8 cellular contexts compared by ENCODE assay signal in the genomic region with DNA sequence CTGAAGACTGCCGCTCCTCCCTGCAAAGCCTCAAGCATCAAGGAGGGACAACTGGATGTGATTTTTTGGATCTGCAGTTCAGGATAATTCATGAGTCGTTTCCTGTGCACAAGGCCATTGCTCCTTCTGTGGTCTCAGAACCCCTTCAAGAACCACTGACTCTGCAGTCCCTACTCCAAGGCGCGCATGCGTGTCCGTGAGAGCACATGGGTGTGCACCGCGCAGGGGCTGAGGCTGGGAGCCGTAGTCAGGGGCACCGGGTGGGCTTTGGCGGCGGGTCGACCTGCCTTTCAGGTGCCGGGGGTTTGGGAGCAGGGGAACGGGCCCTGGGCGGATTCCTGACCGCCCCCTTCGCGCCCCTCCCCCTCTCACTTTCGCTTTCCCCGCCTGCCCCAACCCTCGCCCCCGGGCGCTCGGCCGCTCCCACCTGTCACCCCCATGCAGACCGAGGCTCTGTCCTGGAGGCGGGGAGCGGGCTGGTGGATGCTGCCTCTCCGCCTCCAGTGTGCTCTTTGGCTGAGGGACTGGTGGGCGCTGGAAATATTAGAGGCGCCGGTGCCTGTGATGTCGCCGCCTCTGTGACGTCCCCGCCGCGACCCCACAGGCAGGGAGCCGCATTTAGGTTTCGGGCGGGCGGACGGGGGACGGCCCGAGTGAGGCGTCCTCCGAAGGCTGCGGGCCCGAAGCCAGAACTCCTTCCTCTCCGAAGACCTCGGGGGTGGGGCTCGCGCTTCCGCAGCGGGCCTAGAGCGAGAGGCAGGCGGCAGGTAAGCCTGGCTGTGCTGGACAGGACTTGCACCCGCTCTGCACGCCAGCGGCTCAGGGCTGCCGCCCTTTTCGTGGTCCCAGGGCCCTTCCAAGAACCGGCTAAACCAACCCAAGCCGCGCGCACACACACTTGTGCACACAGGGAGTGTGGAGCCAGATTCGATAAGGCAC. TPM values are rescaled to one million over a fixed set of nuclear protein-coding genes. Genes with fewer than 3 reads are reported as not detected.
A peak's percentile ranks its signal among the peaks of the same experiment; 100 is the strongest.
DNase-seq lines count a peak whose midpoint lies in the region; ATAC-seq and TF ChIP-seq lines count a peak whose summit lies in the region.

A gene with protein sequence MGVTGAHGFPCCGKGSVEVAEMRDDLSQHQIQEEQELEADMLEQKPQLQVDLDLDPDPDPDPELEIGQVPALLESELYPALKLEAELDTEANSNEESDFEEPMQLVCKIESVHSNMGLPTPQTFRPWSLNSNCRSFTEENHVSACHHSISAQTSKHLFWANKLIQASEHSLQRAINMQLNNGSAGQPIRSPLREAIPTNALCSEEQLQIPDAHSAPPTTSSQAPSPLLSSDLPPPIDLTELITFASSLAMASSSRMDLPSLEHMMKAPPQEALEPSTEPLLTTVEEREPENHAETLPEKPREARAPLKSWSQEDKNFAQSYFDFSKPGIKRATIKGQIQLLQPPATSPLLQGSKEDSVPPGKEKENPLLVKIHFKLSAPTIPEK (minus strand): TSS at position 518 of the 939 bp plus-strand sequence. CDS start 78 bp downstream, at position 440.

- H2BK120ac ChIP-seq in neuronal stem cell (ENCODE audit: low read depth, low read length), result peak within 1 kb of the TSS; percentile 73

- peak within 1 kb of the TSS; percentile 29 for H3K27ac ChIP-seq in CD8-positive, alpha-beta T cell (ENCODE audit: low read depth, low read length)
- no peak within 1 kb of the TSS for H3K27ac ChIP-seq in HUES6 (ENCODE audit: low read depth, low read length)
- no peak within 1 kb of the TSS for H3K27ac ChIP-seq in neuronal stem cell (replicated peaks; ENCODE audit: low read length)
- peak within 1 kb of the TSS; percentile 35 for H3K27ac ChIP-seq in substantia nigra (ENCODE audit: low read depth, low read length, poor library complexity, severe bottlenecking)

- H3K4me2 ChIP-seq in neuronal stem cell (ENCODE audit: insufficient read depth, low read length, poor library complexity, severe bottlenecking), result peak within 1 kb of the TSS; percentile 88

- H4K91ac ChIP-seq in neuronal stem cell (ENCODE audit: low read depth, low read length, poor library complexity), result no peak within 1 kb of the TSS

- peak within 1 kb of the TSS; percentile 71 for H3K4me3 ChIP-seq in CD8-positive, alpha-beta T cell (ENCODE audit: low read depth, low read length)
- H3K4me3 ChIP-seq in HUES6 (ENCODE audit: low read depth, low read length) (peak within 1 kb of the TSS; percentile 64), fibroblast of pulmonary artery (replicated peaks; ENCODE audit: low read depth, low read length) (peak within 1 kb of the TSS; percentile 51), neuronal stem cell (ENCODE audit: low read length in 2 of 2) (peak within 1 kb of the TSS in 1 of 2 donors; percentile 77)

- no peak within 1 kb of the TSS for H2AFZ ChIP-seq in neuronal stem cell (ENCODE audit: low read length)

- peak within 1 kb of the TSS; percentile 85 for H3K23ac ChIP-seq in neuronal stem cell (ENCODE audit: low read depth, low read length, poor library complexity)

- peak; percentile 86 for ATAC-seq in CD8-positive, alpha-beta T cell
- ATAC-seq in activated T-cell treated with anti-CD3 and anti-CD28 coated beads, Interleukin-2, amount 50 U/mL, for 72 hours (replicated peaks in 1 of 2), result peak; percentile 60 to 75

- no peak within 1 kb of the TSS for H2BK15ac ChIP-seq in neuronal stem cell (ENCODE audit: low read length)

- H3K4me1 ChIP-seq in CD8-positive, alpha-beta T cell (ENCODE audit: insufficient read depth, low read length), result peaks cover 32% of the 10 kb centered on the region
- H3K4me1 ChIP-seq in HUES6 (ENCODE audit: control insufficient read depth, insufficient read depth, low read length) (peaks cover 22% of the 10 kb centered on the region), neuronal stem cell (ENCODE audit: control insufficient read depth in 2 of 2, insufficient read depth in 1 of 2, low read depth in 1 of 2, low read length in 2 of 2) (peaks cover 0 to 13% of the 10 kb centered on the region in 2 donors)

- POLR2A ChIA-PET in CD8-positive, alpha-beta T cell (lab: Charles Lee), result interaction anchor here (0.9 to 3.7 kb wide), 4 partner anchors 11 to 41 kb away, joined by 3 to 21 read pairs (median 4); no protein-coding TSS in a partner anchor

- H3K9ac ChIP-seq in HUES6 (ENCODE audit: low read length) (peak within 1 kb of the TSS; percentile 45), neuronal stem cell (ENCODE audit: low read depth, low read length, poor library complexity) (peak within 1 kb of the TSS; percentile 85)

- H4K8ac ChIP-seq in neuronal stem cell (ENCODE audit: low read depth, low read length), result peak within 1 kb of the TSS; percentile 97

- H3K36me3 ChIP-seq in CD8-positive, alpha-beta T cell (ENCODE audit: insufficient read depth, low read length), result peaks cover 26% of the 10 kb centered on the region
- H3K36me3 ChIP-seq in HUES6 (ENCODE audit: control insufficient read depth, insufficient read depth, low read length) (peaks cover 33% of the 10 kb centered on the region), neuronal stem cell (replicated peaks in 1 of 2; ENCODE audit: control insufficient read depth in 2 of 2, insufficient read depth in 2 of 2, low read length in 2 of 2) (peaks cover 25 to 45% of the 10 kb centered on the region in 2 donors)

- peak within 1 kb of the TSS; percentile 87 for H3K27ac Mint-ChIP-seq in CD8-positive, alpha-beta T cell
- H3K27ac Mint-ChIP-seq in activated T-cell treated with anti-CD3 and anti-CD28 coated beads, Interleukin-2, amount 50 U/mL, for 72 hours, result peak within 1 kb of the TSS; percentile 10

- H2BK12ac ChIP-seq in neuronal stem cell (ENCODE audit: low read length), result no peak within 1 kb of the TSS

- peaks cover 4% of the 10 kb centered on the region for H3K79me1 ChIP-seq in neuronal stem cell (ENCODE audit: low read depth, low read length)

- no peak within 1 kb of the TSS for H2BK5ac ChIP-seq in neuronal stem cell (ENCODE audit: low read length)

- peaks cover 29% of the 10 kb centered on the region for H3K4me1 Mint-ChIP-seq in CD8-positive, alpha-beta T cell (ENCODE audit: low read depth)
- H3K4me1 Mint-ChIP-seq in activated T-cell treated with anti-CD3 and anti-CD28 coated beads, Interleukin-2, amount 50 U/mL, for 72 hours (ENCODE audit: low read depth), result peaks cover 33% of the 10 kb centered on the region

- no peaks in the 10 kb centered on the region for H3K27me3 Mint-ChIP-seq in CD8-positive, alpha-beta T cell (ENCODE audit: low read depth)
- H3K27me3 Mint-ChIP-seq in activated T-cell treated with anti-CD3 and anti-CD28 coated beads, Interleukin-2, amount 50 U/mL, for 72 hours (ENCODE audit: low read depth), result no peaks in the 10 kb centered on the region

- no peaks in the 10 kb centered on the region for H3K27me3 ChIP-seq in CD8-positive, alpha-beta T cell (ENCODE audit: insufficient read depth, low read length)
- H3K27me3 ChIP-seq in HUES6 (ENCODE audit: control insufficient read depth, insufficient read depth, low read length) (peaks cover 6% of the 10 kb centered on the region; the same call in 1 of the 2 replicates), neuronal stem cell (ENCODE audit: control insufficient read depth in 3 of 3, insufficient read depth in 3 of 3, low read depth in 1 of 3, low read length in 3 of 3) (peaks cover 0 to 2% (median 0%) of the 10 kb centered on the region in 3 experiments)

- no peak within 1 kb of the TSS for H3K4ac ChIP-seq in neuronal stem cell (ENCODE audit: low read length)

- H3K36me3 Mint-ChIP-seq in CD8-positive, alpha-beta T cell, result peaks cover 33% of the 10 kb centered on the region
- H3K36me3 Mint-ChIP-seq in activated T-cell treated with anti-CD3 and anti-CD28 coated beads, Interleukin-2, amount 50 U/mL, for 72 hours (ENCODE audit: insufficient read depth in 2 of 2), result peaks cover 0 to 5% of the 10 kb centered on the region in 2 donors

- H3K9me3 ChIP-seq in CD8-positive, alpha-beta T cell (ENCODE audit: low read length), result no peaks in the 10 kb centered on the region
- H3K9me3 ChIP-seq in HUES6 (ENCODE audit: control insufficient read depth, insufficient read depth, low read depth, low read length), result no peaks in the 10 kb centered on the region
- no peaks in the 10 kb centered on the region for H3K9me3 ChIP-seq in neuronal stem cell (replicated peaks in 1 of 2; ENCODE audit: control insufficient read depth in 2 of 2, insufficient read depth in 1 of 2, low read depth in 1 of 2, low read length in 2 of 2)

- CTCF ChIA-PET in CD8-positive, alpha-beta T cell (lab: Charles Lee), result interaction anchor here (0.6 to 36.1 kb wide), 2 partner anchors 37 to 343 kb away, joined by 3 to 1097 read pairs; a partner anchor contains a TSS

- WGBS in neuronal stem cell (ENCODE audit: extremely low coverage in 2 of 2, insufficient read length in 2 of 2, insufficient replicate concordance in 1 of 2), 2 donors, result no CpG with 5 or more reads among the region's 68 CpGs

- peak within 1 kb of the TSS; percentile 94 for H3K18ac ChIP-seq in neuronal stem cell (ENCODE audit: low read length)

- peak within 1 kb of the TSS; percentile 96 for H3K14ac ChIP-seq in neuronal stem cell (ENCODE audit: low read length)

- peak; percentile 37 to 84 (median 71) for DNase-seq in CD8-positive, alpha-beta T cell
- peak; percentile 74 to 77 for DNase-seq in activated T-cell treated with anti-CD3 and anti-CD28 coated beads, Interleukin-2, amount 50 U/mL, for 72 hours
- DNase-seq in fibroblast of pulmonary artery (ENCODE audit: low read depth), result no peak
- DNase-seq in neuronal stem cell (ENCODE audit: low spot score), result peak; percentile 40
- DNase-seq in substantia nigra (lab: John Stamatoyannopoulos, UW), result peak in 23 of 49 donors; percentile 6 to 92 (median 32)
- DNase-seq in NOMO-1 treated with DMSO at 0.1 percent for 48 hours (lab: John Stamatoyannopoulos, UW; ENCODE audit: unreplicated experiment), result no peak
- DNase-seq in HuH-7 (ENCODE audit: low spot score), result no peak

- peak within 1 kb of the TSS; percentile 83 for H3K4me3 Mint-ChIP-seq in CD8-positive, alpha-beta T cell
- H3K4me3 Mint-ChIP-seq in activated T-cell treated with anti-CD3 and anti-CD28 coated beads, Interleukin-2, amount 50 U/mL, for 72 hours, result peak within 1 kb of the TSS; percentile 74 to 79

- H2AK5ac ChIP-seq in neuronal stem cell (ENCODE audit: low read depth, low read length), result peak within 1 kb of the TSS; percentile 65

- intact Hi-C loops in CD8-positive, alpha-beta T cell (cut with DNase I, micrococcal nuclease), result loop anchor here (1.0 to 5.0 kb wide), 4 partner anchors 14 to 125 kb away; no protein-coding TSS in a partner anchor

- no peaks in the 10 kb centered on the region for H3K9me3 Mint-ChIP-seq in CD8-positive, alpha-beta T cell
- H3K9me3 Mint-ChIP-seq in activated T-cell treated with anti-CD3 and anti-CD28 coated beads, Interleukin-2, amount 50 U/mL, for 72 hours, result no peaks in the 10 kb centered on the region

- no peak for TF ChIP-seq CTCF in CD8-positive, alpha-beta T cell (IDR thresholded peaks at IDR 0.05)
- no peak for TF ChIP-seq CTCF in fibroblast of pulmonary artery (IDR thresholded peaks at IDR 0.05; ENCODE audit: low read length, missing control alignments)

RNA-seq across cellular contexts. Expression of the gene that starts here (rescaled TPM):
- total RNA-seq in CD8-positive, alpha-beta T cell, result under 1 TPM in 1 of 2 experiments, not detected in 1; 0.22 TPM
- 1 to 10 TPM; 1.4 to 1.7 TPM for total RNA-seq in activated T-cell treated with anti-CD3 and anti-CD28 coated beads, Interleukin-2, amount 50 U/mL, for 72 hours
- 0.04 TPM for polyA plus RNA-seq in neuronal stem cell (2013, experiment 1 of 2)
- polyA plus RNA-seq in neuronal stem cell (2013, experiment 2 of 2), result 0.01 TPM

Comparison
In these comparisons a context has a peak if more than half of its experiments do, and no peak if none do; other contexts are left out.
1. Peak in DNase-seq, ATAC-seq, H3K4me3 ChIP-seq and H3K27ac ChIP-seq in CD8-positive, alpha-beta T cell; RNA of the gene not detected or under 1 TPM.
2. DNase-seq: peak in activated T-cell treated with anti-CD3 and anti-CD28 coated beads, Interleukin-2, amount 50 U/mL, for 72 hours (2 of 2) and neuronal stem cell (single experiment); none in fibroblast of pulmonary artery (single experiment), NOMO-1 treated with DMSO at 0.1 percent for 48 hours (single experiment) and HuH-7 (single experiment).